ENCODE assay signal across 8 cellular contexts in genomic region chr18:13501896-13502295, GRCh38.
DNase-seq lines count a peak whose midpoint lies in the region; ATAC-seq and TF ChIP-seq lines count a peak whose summit lies in the region.

No MANE protein-coding gene starts in this region.

- H3K4me1 ChIP-seq in BE2C: no peaks in the 10 kb centered on the region

- TF ChIP-seq CTCF in mesothelial cell of epicardium (IDR thresholded peaks at IDR 0.05; ENCODE audit: unreplicated experiment) (no peak), BE2C (IDR thresholded peaks at IDR 0.05; ENCODE audit: low read depth, low read length) (no peak)

- peaks cover 10% of the 10 kb centered on the region for H3K27me3 Mint-ChIP-seq in mesothelial cell of epicardium (ENCODE audit: low read depth)

- ATAC-seq in GM18498 (IDR thresholded peaks at IDR 0.05; ENCODE audit: unreplicated experiment) (peak; percentile 97), GM21447 (IDR thresholded peaks at IDR 0.05; ENCODE audit: unreplicated experiment) (peak; percentile 97)

- H3K4me3 ChIP-seq in BE2C (ENCODE audit: low read depth, low read length): no peak overlapping the region

- peaks cover 32% of the 10 kb centered on the region for H3K4me1 Mint-ChIP-seq in mesothelial cell of epicardium

- no peak overlapping the region for H3K4me3 Mint-ChIP-seq in mesothelial cell of epicardium

- H3K9me3 ChIP-seq in BE2C: no peaks in the 10 kb centered on the region

- H3K27ac Mint-ChIP-seq in mesothelial cell of epicardium: peak overlapping the region; percentile 23

- H3K9me3 Mint-ChIP-seq in mesothelial cell of epicardium: peaks cover 13% of the 10 kb centered on the region

- peaks cover 13% of the 10 kb centered on the region for H3K36me3 Mint-ChIP-seq in mesothelial cell of epicardium

- H3K36me3 ChIP-seq in BE2C: no peaks in the 10 kb centered on the region

- no peaks in the 10 kb centered on the region for H3K27me3 ChIP-seq in BE2C

- DNase-seq in NAMALWA (ENCODE audit: low spot score) (peak; percentile 11), mesothelial cell of epicardium (ENCODE audit: low spot score in 2 of 2, unreplicated experiment in 2 of 2) (no peak), NCI-H226 (no peak), GM03348 (ENCODE audit: low spot score) (no peak), NCI-H446 treated with DMSO at 0.1 percent for 48 hours (lab: John Stamatoyannopoulos, UW) (no peak), BE2C (no peak)
